15 cellular contexts compared by ENCODE assay signal in the genomic region with DNA sequence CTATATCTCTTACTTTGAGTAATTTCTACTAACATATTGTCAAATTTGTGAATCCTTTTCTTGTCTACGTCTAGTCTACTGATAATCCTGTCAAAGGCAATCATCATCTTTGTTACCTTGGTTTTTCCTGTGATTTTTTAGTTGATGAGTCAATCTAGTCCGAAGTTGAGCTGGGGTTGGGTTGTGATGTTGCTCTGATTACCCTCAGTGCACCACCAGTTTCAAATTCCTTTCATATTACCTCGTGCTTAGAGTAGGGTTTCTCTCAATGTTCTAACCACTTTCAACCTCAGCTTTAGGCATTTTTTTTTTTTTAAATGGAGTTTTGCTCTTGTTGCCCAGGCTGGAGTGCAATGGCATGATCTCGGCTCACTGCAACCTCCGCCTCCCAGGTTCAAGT.
DNase-seq lines count a peak whose midpoint lies in the region; ATAC-seq and TF ChIP-seq lines count a peak whose summit lies in the region.
"Had no signal": no experiment of that assay in that cellular context is flagged by ENCODE, and none has a peak within 500 bp of the region (broad histone marks: within the 10 kb centered on the region; RNA-seq: fewer than 3 reads in every experiment).

No MANE protein-coding gene starts in this region.

- no peak overlapping the region for H3K4me2 ChIP-seq in hepatocyte

- 69% methylated on average over 5 of the region's 5 CpGs for WGBS in hepatocyte (ENCODE audit: low lambda C conversion rate, missing lambda C conversion rate)

- H3K4me3 ChIP-seq in hepatocyte = no peak overlapping the region
- H3K4me3 ChIP-seq: esophagus squamous epithelium had no signal

- H3K27ac ChIP-seq in hepatocyte (no peak overlapping the region), substantia nigra (ENCODE audit: low read depth, low read length, poor library complexity, severe bottlenecking) (no peak overlapping the region)
- H3K27ac ChIP-seq: esophagus squamous epithelium had no signal

- DNase-seq in AG08395 (ENCODE audit: low spot score) (peak; percentile 78), HCEC 1CT (peak; percentile 47), astrocyte of the hippocampus (ENCODE audit: low read depth, low spot score) (peak; percentile 72), hepatocyte (ENCODE audit: low spot score) (peak; percentile 11), anterior cingulate cortex (lab: John Stamatoyannopoulos, UW) (no peak), AML-193 (lab: John Stamatoyannopoulos, UW) (no peak), substantia nigra (lab: John Stamatoyannopoulos, UW) (no peak)
- DNase-seq: activated CD4-positive, alpha-beta memory T cell treated with anti-CD3 and anti-CD28 coated beads for 36 hours; esophagus squamous epithelium; NCI-H1436 treated with DMSO at 0.1 percent for 48 hours; NCI-H526 treated with DMSO at 0.1 percent for 48 hours; stimulated activated CD4-positive, alpha-beta T cell treated with anti-CD3 and anti-CD28 coated beads, Interleukin-4, amount 100 ng/mL, for 4 hours; stimulated activated naive B cell treated with anti-CD40 and anti-IgM and Interleukin-4, amounts not matched to agents 10 μg/mL and 1 μg/mL and 100 μg/mL, for 72 hours; T1000 had no signal

- H2AFZ ChIP-seq in hepatocyte = no peak overlapping the region

- no peaks in the 10 kb centered on the region for H3K9me3 ChIP-seq in hepatocyte (ENCODE audit: low read depth)
- H3K9me3 ChIP-seq: esophagus squamous epithelium had no signal

- H3K79me2 ChIP-seq in hepatocyte = no peaks in the 10 kb centered on the region

- no peak for TF ChIP-seq CTCF in hepatocyte (IDR thresholded peaks at IDR 0.05; ENCODE audit: poor library complexity)

- no peaks in the 10 kb centered on the region for H3K9me2 ChIP-seq in hepatocyte (replicated peaks; ENCODE audit: insufficient read depth)

- no peaks in the 10 kb centered on the region for H3K27me3 ChIP-seq in hepatocyte
- H3K27me3 ChIP-seq: esophagus squamous epithelium had no signal

- no peak for ATAC-seq in HG03342 (IDR thresholded peaks at IDR 0.05; ENCODE audit: unreplicated experiment)
- ATAC-seq: stimulated activated naive B cell treated with anti-CD40 and anti-IgM and Interleukin-4, amounts not matched to agents 10 μg/mL and 1 μg/mL and 100 μg/mL, for 72 hours had no signal

- H3K4me1 ChIP-seq in hepatocyte (ENCODE audit: insufficient read depth) = peaks cover 6% of the 10 kb centered on the region
- H3K4me1 ChIP-seq: esophagus squamous epithelium had no signal

- no peaks in the 10 kb centered on the region for H3K36me3 ChIP-seq in hepatocyte (replicated peaks; ENCODE audit: insufficient read depth, low read depth)
- H3K36me3 ChIP-seq: esophagus squamous epithelium had no signal

- no peaks in the 10 kb centered on the region for H4K20me1 ChIP-seq in hepatocyte (ENCODE audit: insufficient read depth, poor library complexity, severe bottlenecking)

Comparison
In these comparisons a context has a peak if more than half of its experiments do, and no peak if none do; other contexts are left out.
1. DNase-seq: peak in AG08395 (single experiment), HCEC 1CT (single experiment), astrocyte of the hippocampus (single experiment) and hepatocyte (single experiment); none in anterior cingulate cortex (0 of 58), AML-193 (0 of 2) and substantia nigra (0 of 49).